In genomic region chr12:77049767-77050353, GRCh38 we compare ENCODE assay signal across 8 cellular contexts. TPM values are rescaled to one million over a fixed set of nuclear protein-coding genes. Genes with fewer than 3 reads are reported as not detected.
DNase-seq lines count a peak whose midpoint lies in the region; ATAC-seq and TF ChIP-seq lines count a peak whose summit lies in the region.

No MANE protein-coding gene starts in this region.

- in situ Hi-C loops in G401 (cut with HindIII; ENCODE audit: low sequenced_read_pairs): no loop called here

- intact Hi-C loops in tibial artery (cut with DNase I; ENCODE audit: low total_unique reads): no loop called here

- H3K4me1 ChIP-seq in tibial artery: no peaks in the 10 kb centered on the region

- H3K9me3 ChIP-seq in tibial artery: no peaks in the 10 kb centered on the region

- DNase-seq in G401 (ENCODE audit: low spot score) (peak; percentile 65), NCI-H446 treated with DMSO at 0.1 percent for 48 hours (lab: John Stamatoyannopoulos, UW) (peak; percentile 72), amniotic epithelial cell (ENCODE audit: low read depth) (peak; percentile 63), iris pigment epithelial cell (ENCODE audit: low read depth) (peak; percentile 70), tibial artery (no peak), OCI-M2 (lab: John Stamatoyannopoulos, UW; ENCODE audit: unreplicated experiment) (no peak)

- H3K27ac ChIP-seq in tibial artery: no peak overlapping the region

- ATAC-seq in GM21360 (IDR thresholded peaks at IDR 0.05; ENCODE audit: unreplicated experiment) (peak; percentile 99), HG03457 (IDR thresholded peaks at IDR 0.05; ENCODE audit: unreplicated experiment) (peak; percentile 95)

- H3K27me3 ChIP-seq in tibial artery: no peaks in the 10 kb centered on the region

- TF ChIP-seq CTCF in tibial artery (IDR thresholded peaks at IDR 0.05): peak; percentile 54 to 65

- no peak overlapping the region for H3K4me3 ChIP-seq in tibial artery

- H3K36me3 ChIP-seq in tibial artery: no peaks in the 10 kb centered on the region

RNA-seq across cellular contexts. Expression of gene E2F7, which starts 15.5 kb away (rescaled TPM):
- 2.7 and 5.7 TPM in 2 replicates for total RNA-seq in G401 (2014; rRNA removed; shearing (Covaris generic))

Comparison
In these comparisons a context has a peak if more than half of its experiments do, and no peak if none do; other contexts are left out.
1. DNase-seq: peak in G401 (single experiment), NCI-H446 treated with DMSO at 0.1 percent for 48 hours (single experiment), amniotic epithelial cell (single experiment) and iris pigment epithelial cell (single experiment); none in tibial artery (0 of 2) and OCI-M2 (single experiment).